Comparison of ENCODE assay signal across 8 cellular contexts in genomic region chr12:68610435-68611093, GRCh38. TPM values are rescaled to one million over a fixed set of nuclear protein-coding genes. Genes with fewer than 3 reads are reported as not detected.
A peak's percentile ranks its signal among the peaks of the same experiment; 100 is the strongest.
DNase-seq lines count a peak whose midpoint lies in the region; ATAC-seq, FAIRE-seq and TF ChIP-seq lines count a peak whose summit lies in the region.

Gene RAP1B, plus strand, starts transcription at chr12:68610899. Its CDS starts 37,826 bp downstream, at chr12:68648725.

- TF ChIP-seq CTCF in astrocyte (IDR thresholded peaks at IDR 0.05; ENCODE audit: insufficient read depth, low read depth, low read length), result no peak
- TF ChIP-seq CTCF in vagina (IDR thresholded peaks at IDR 0.05), result no peak

- peak within 1 kb of the TSS; percentile 97 for H3K4me2 ChIP-seq in astrocyte (ENCODE audit: low read length)

- ATAC-seq in HG02943 (IDR thresholded peaks at IDR 0.05; ENCODE audit: low read depth, unreplicated experiment), result peak; percentile 84

- H3K4me1 ChIP-seq in astrocyte (ENCODE audit: insufficient read depth, low read length) (peaks cover 22% of the 10 kb centered on the region), rectal smooth muscle tissue (ENCODE audit: control insufficient read depth, insufficient read depth, low read length) (peaks cover 26% of the 10 kb centered on the region), vagina (peaks cover 45% of the 10 kb centered on the region)

- peak; percentile 79 for DNase-seq in GM18507 (ENCODE audit: extremely low spot score, insufficient read length, low read depth)
- peak; percentile 75 to 89 for DNase-seq in NCI-H187 (lab: John Stamatoyannopoulos, UW)
- DNase-seq in T-helper 22 cell (ENCODE audit: low read depth), result peak; percentile 82
- peak; percentile 75 for DNase-seq in astrocyte (ENCODE audit: low read depth)
- peak; percentile 86 for DNase-seq in hepatic stellate cell (ENCODE audit: low spot score)
- DNase-seq in vagina (ENCODE audit: extremely low spot score in 2 of 2), result peak in 1 of 2 donors; percentile 91

- peaks cover 3% of the 10 kb centered on the region for H3K36me3 Mint-ChIP-seq in astrocyte (ENCODE audit: low read depth, unreplicated experiment)

- H3K4me1 Mint-ChIP-seq in astrocyte (ENCODE audit: low read depth, unreplicated experiment), result peaks cover 30% of the 10 kb centered on the region

- H3K27me3 ChIP-seq in astrocyte (ENCODE audit: insufficient read depth, low read length) (no peaks in the 10 kb centered on the region), rectal smooth muscle tissue (ENCODE audit: control insufficient read depth, insufficient read depth, low read length) (no peaks in the 10 kb centered on the region), vagina (no peaks in the 10 kb centered on the region)

- H3K36me3 ChIP-seq in astrocyte (ENCODE audit: insufficient read depth, low read length) (no peaks in the 10 kb centered on the region), rectal smooth muscle tissue (ENCODE audit: control insufficient read depth, insufficient read depth, low read length) (no peaks in the 10 kb centered on the region), vagina (no peaks in the 10 kb centered on the region)

- H3K9ac ChIP-seq in astrocyte (ENCODE audit: low read length) (peak within 1 kb of the TSS; percentile 100), rectal smooth muscle tissue (ENCODE audit: low read length) (peak within 1 kb of the TSS; percentile 98)

- no peaks in the 10 kb centered on the region for H3K9me3 Mint-ChIP-seq in astrocyte (ENCODE audit: unreplicated experiment)

- peaks cover 42% of the 10 kb centered on the region for H4K20me1 ChIP-seq in astrocyte (ENCODE audit: insufficient read depth, low read length)

- H3K27ac ChIP-seq in astrocyte (ENCODE audit: low read depth, low read length) (peak within 1 kb of the TSS; percentile 98), rectal smooth muscle tissue (ENCODE audit: low read depth, low read length) (peak within 1 kb of the TSS; percentile 98), vagina (peak within 1 kb of the TSS; percentile 99)

- H3K9me3 ChIP-seq in astrocyte (ENCODE audit: insufficient read depth, low read depth, low read length) (no peaks in the 10 kb centered on the region), vagina (no peaks in the 10 kb centered on the region)

- H3K27ac Mint-ChIP-seq in astrocyte (ENCODE audit: unreplicated experiment), result peak within 1 kb of the TSS; percentile 96

- peak within 1 kb of the TSS; percentile 96 for H3K4me3 Mint-ChIP-seq in astrocyte (ENCODE audit: unreplicated experiment)

- H3K27me3 Mint-ChIP-seq in astrocyte (ENCODE audit: low read depth, unreplicated experiment), result no peaks in the 10 kb centered on the region

- intact Hi-C loops in vagina (cut with DNase I), result no loop called here

- FAIRE-seq in GM18507 (lab: Jason Lieb, UNC) (peak; percentile 95), astrocyte (lab: Jason Lieb, UNC) (no peak)

- peaks cover 46% of the 10 kb centered on the region for H3K79me2 ChIP-seq in astrocyte (ENCODE audit: insufficient read depth, low read length)

- peak within 1 kb of the TSS; percentile 90 for H3K4me3 ChIP-seq in astrocyte (ENCODE audit: insufficient read depth, low read depth, low read length)
- peak within 1 kb of the TSS; percentile 98 for H3K4me3 ChIP-seq in rectal smooth muscle tissue (ENCODE audit: low read length)
- peak within 1 kb of the TSS; percentile 86 to 93 for H3K4me3 ChIP-seq in vagina

- peak within 1 kb of the TSS; percentile 97 for H2AFZ ChIP-seq in astrocyte (ENCODE audit: low read depth, low read length)

- peak in 1 of 2 donors; percentile 94 for TF ChIP-seq POLR2A in vagina (IDR thresholded peaks at IDR 0.05)

RNA-seq across cellular contexts. Expression of gene RAP1B, which starts in this region (rescaled TPM):
- 209 and 216 TPM in 2 replicates for total RNA-seq in astrocyte
- total RNA-seq in vagina, result 169 TPM
